In the genomic region with DNA sequence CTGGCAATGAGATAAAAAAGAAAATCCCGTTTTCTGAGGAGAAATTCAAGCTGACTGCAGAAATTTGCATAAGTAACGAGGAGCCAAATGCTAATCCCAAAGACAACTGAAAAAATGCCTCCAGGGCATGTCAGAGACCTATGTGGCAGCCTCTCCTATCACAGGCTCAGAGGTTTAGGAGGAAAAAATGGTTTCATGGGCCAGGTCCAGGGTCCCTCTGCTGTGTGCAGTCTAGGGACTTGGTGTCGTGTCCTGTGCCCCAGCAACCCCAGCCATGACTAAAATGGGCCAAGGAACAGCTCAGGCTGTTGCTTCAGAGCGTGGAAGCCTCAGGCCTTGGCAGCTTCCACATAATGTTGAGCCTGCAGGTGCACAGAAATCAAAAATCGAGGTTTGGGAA, we compare ENCODE assay signal across 7 cellular contexts.
"Had no signal": no experiment of that assay in that cellular context is flagged by ENCODE, and none has a peak within 500 bp of the region (broad histone marks: within the 10 kb centered on the region; RNA-seq: fewer than 3 reads in every experiment).

No MANE protein-coding gene starts in this region.

- DNase-seq: IMR-90, KBM-7, KG1 had no signal

- FAIRE-seq: HepG2, HTR-8/SVneo, K562 had no signal

- H3K27ac ChIP-seq: HL-60 had no signal

- ATAC-seq: HepG2, K562 had no signal

- H3K4me3 ChIP-seq: K562 had no signal
